ENCODE assay signal across 8 cellular contexts in genomic region chr9:38066907-38067610, GRCh38. TPM values are rescaled to one million over a fixed set of nuclear protein-coding genes. Genes with fewer than 3 reads are reported as not detected.
DNase-seq lines count a peak whose midpoint lies in the region; ATAC-seq and TF ChIP-seq lines count a peak whose summit lies in the region.

No MANE protein-coding gene starts in this region.

- POLR2A ChIA-PET in PC-9 (lab: Charles Lee; ENCODE audit: unreplicated experiment) = interaction anchor here (0.5 to 0.6 kb wide), 3 partner anchors 20 to 152 kb away, joined by 4 to 6 read pairs (median 4); no protein-coding TSS in a partner anchor

- H3K9me2 ChIP-seq in PC-9 (ENCODE audit: insufficient read depth) = no peaks in the 10 kb centered on the region

- H3K4me1 ChIP-seq in PC-9 (replicated peaks; ENCODE audit: insufficient read depth) (peaks cover 54% of the 10 kb centered on the region), breast epithelium (peaks cover 0 to 5% of the 10 kb centered on the region in 2 donors)

- peaks cover 66% of the 10 kb centered on the region for H3K79me2 ChIP-seq in PC-9 (ENCODE audit: low read depth)

- no peak for TF ChIP-seq POLR2A in breast epithelium (IDR thresholded peaks at IDR 0.05)
- no peak for TF ChIP-seq POLR2A in GM18505 (IDR thresholded peaks at IDR 0.05; ENCODE audit: borderline replicate concordance, extremely low read depth, insufficient read depth, insufficient read length)

- intact Hi-C loops in PC-9 (cut with micrococcal nuclease; ENCODE audit: unreplicated experiment) (loop anchor here (1.0 to 5.0 kb wide), 5 partner anchors 50 to 295 kb away; no protein-coding TSS in a partner anchor), breast epithelium (cut with DNase I; ENCODE audit: low total_unique reads) (loop anchor here (10.0 kb wide), 1 partner anchor 52 kb away; no protein-coding TSS in a partner anchor)

- CTCF ChIA-PET in PC-9 (lab: Charles Lee) = no interaction called here

- peaks cover 18% of the 10 kb centered on the region for H3F3A ChIP-seq in PC-9 (ENCODE audit: insufficient read depth, low read depth)

- peaks cover 14% of the 10 kb centered on the region for H3K36me3 ChIP-seq in PC-9 (ENCODE audit: low read depth)
- no peaks in the 10 kb centered on the region for H3K36me3 ChIP-seq in breast epithelium

- H4K20me1 ChIP-seq in PC-9 (ENCODE audit: insufficient read depth) = peaks cover 52% of the 10 kb centered on the region

- no peak for TF ChIP-seq CTCF in PC-9 (conservative IDR thresholded peaks at IDR 0.05)
- TF ChIP-seq CTCF in breast epithelium (IDR thresholded peaks at IDR 0.05) = no peak

- no peaks in the 10 kb centered on the region for H3K27me3 ChIP-seq in PC-9 (ENCODE audit: insufficient read depth, low read depth)
- H3K27me3 ChIP-seq in breast epithelium = no peaks in the 10 kb centered on the region
- no peaks in the 10 kb centered on the region for H3K27me3 ChIP-seq in layer of hippocampus (ENCODE audit: control insufficient read depth, insufficient read depth, low read length)

- DNase-seq in ELR (ENCODE audit: low read depth) = peak; percentile 55
- no peak for DNase-seq in PC-9
- peak; percentile 55 to 76 for DNase-seq in breast epithelium (ENCODE audit: low spot score in 2 of 2)
- DNase-seq in stimulated activated CD4-positive, alpha-beta T cell treated with anti-CD3 and anti-CD28 coated beads, Interleukin-4, amount 100 ng/mL, for 1 hour = peak; percentile 19
- DNase-seq in NK-92 (lab: John Stamatoyannopoulos, UW; ENCODE audit: unreplicated experiment) = no peak

- no peaks in the 10 kb centered on the region for H3K9me3 ChIP-seq in PC-9 (ENCODE audit: insufficient read depth, low read depth)
- H3K9me3 ChIP-seq in breast epithelium = no peaks in the 10 kb centered on the region

- H3K4me3 ChIP-seq in PC-9 (peak overlapping the region; percentile 90), breast epithelium (peak overlapping the region; percentile 79 to 85 (median 84))

- BruUV-seq in PC-9 (replicated peaks; lab: Mats Ljungman, UMichigan) = TSS peak; percentile 33

- H3K4me2 ChIP-seq in PC-9 = peak overlapping the region; percentile 99

- H2AFZ ChIP-seq in PC-9 = no peak overlapping the region

- peak overlapping the region; percentile 84 for H3K27ac ChIP-seq in PC-9
- peak overlapping the region; percentile 84 to 85 for H3K27ac ChIP-seq in breast epithelium
- peak overlapping the region; percentile 71 for H3K27ac ChIP-seq in layer of hippocampus (ENCODE audit: low read depth, low read length)

- ATAC-seq in HG03378 (IDR thresholded peaks at IDR 0.05; ENCODE audit: unreplicated experiment) (no peak), GM18505 (IDR thresholded peaks at IDR 0.05; ENCODE audit: unreplicated experiment) (no peak)

RNA-seq across cellular contexts. Expression of gene SHB, which starts 2.0 kb away (rescaled TPM):
- 22.7 and 23.8 TPM in 2 replicates for total RNA-seq in PC-9 (2021)
- 10 to 100 TPM in 2 of 3 donors, 1 to 10 TPM in 1; 3.8 to 18.7 (median 17.9) TPM for total RNA-seq in breast epithelium

Comparison
In these comparisons a context has a peak if more than half of its experiments do, and no peak if none do; other contexts are left out.
1. DNase-seq: peak in ELR (single experiment), breast epithelium (2 of 2) and stimulated activated CD4-positive, alpha-beta T cell treated with anti-CD3 and anti-CD28 coated beads, Interleukin-4, amount 100 ng/mL, for 1 hour (single experiment); none in PC-9 (0 of 2) and NK-92 (single experiment).
2. Peak in every context shown above with its lines, with median percentiles within 50 percentile points of each other: H3K27ac ChIP-seq.